ENCODE assay signal across 2 cellular contexts in genomic region chr19:7552781-7553180, GRCh38.
TF ChIP-seq lines count a peak whose summit lies in the region.

No MANE protein-coding gene starts in this region.

TF ChIP-seq in SK-N-SH, 30 proteins besides CTCF, POLR2A, EP300 and RAD21:
- no peak for TF ChIP-seq TEAD4 (IDR thresholded peaks at IDR 0.05; ENCODE audit: borderline replicate concordance, insufficient read depth)
- no peak for TF ChIP-seq JUND (IDR thresholded peaks at IDR 0.05)
- no peak for TF ChIP-seq NFIC (IDR thresholded peaks at IDR 0.05; ENCODE audit: borderline replicate concordance)
- no peak for TF ChIP-seq MEF2A (IDR thresholded peaks at IDR 0.05; ENCODE audit: borderline replicate concordance, low read depth)
- no peak for TF ChIP-seq FOXJ3 (CRISPR knock-in tag; IDR thresholded peaks at IDR 0.05)
- TF ChIP-seq CHD2 (IDR thresholded peaks at IDR 0.05; ENCODE audit: low read length, partially characterized antibody) = no peak
- TF ChIP-seq USF2 (IDR thresholded peaks at IDR 0.05; ENCODE audit: borderline replicate concordance, low read depth, low read length) = no peak
- no peak for TF ChIP-seq SIN3A (IDR thresholded peaks at IDR 0.05; ENCODE audit: borderline replicate concordance, low read depth, low read length)
- no peak for TF ChIP-seq RCOR1 (IDR thresholded peaks at IDR 0.05; ENCODE audit: low read length)
- no peak for TF ChIP-seq FOSL2 (IDR thresholded peaks at IDR 0.05; ENCODE audit: borderline replicate concordance, low read depth)
- TF ChIP-seq FOXM1 (IDR thresholded peaks at IDR 0.05; ENCODE audit: low read depth) = no peak
- no peak for TF ChIP-seq TAF1 (IDR thresholded peaks at IDR 0.05; ENCODE audit: borderline replicate concordance, low read depth, low read length)
- TF ChIP-seq IRF3 (IDR thresholded peaks at IDR 0.05; ENCODE audit: low read depth, low read length) = no peak
- no peak for TF ChIP-seq REST (IDR thresholded peaks at IDR 0.05; ENCODE audit: low read depth, low read length)
- no peak for TF ChIP-seq MAX (IDR thresholded peaks at IDR 0.05; ENCODE audit: low read depth)
- no peak for TF ChIP-seq GABPA (IDR thresholded peaks at IDR 0.05; ENCODE audit: low read depth)

TF ChIP-seq in SK-N-SH treated with all-trans-retinoic acid at 6 μM for 48 hours, 23 proteins besides CTCF, POLR2A, EP300 and RAD21:
- TF ChIP-seq ZNF8 (CRISPR knock-in tag; IDR thresholded peaks at IDR 0.05) (no peak), ARNTL (CRISPR knock-in tag; IDR thresholded peaks at IDR 0.05; ENCODE audit: borderline replicate concordance, low read depth) (no peak)
